Comparison of ENCODE assay signal across 15 cellular contexts in genomic region chr7:2139004-2139652, GRCh38.
DNase-seq lines count a peak whose midpoint lies in the region; ATAC-seq and TF ChIP-seq lines count a peak whose summit lies in the region.
"Had no signal": no experiment of that assay in that cellular context is flagged by ENCODE, and none has a peak within 500 bp of the region (broad histone marks: within the 10 kb centered on the region; RNA-seq: fewer than 3 reads in every experiment).

No MANE protein-coding gene starts in this region.

- H3K27me3 Mint-ChIP-seq in GM23338 (ENCODE audit: insufficient read depth, low read depth, poor library complexity), result peaks cover 5% of the 10 kb centered on the region
- no peaks in the 10 kb centered on the region for H3K27me3 Mint-ChIP-seq in neural crest cell (ENCODE audit: low read depth)
- peaks cover 0 to 2% (median 0%) of the 10 kb centered on the region in 3 donors for H3K27me3 Mint-ChIP-seq in CD14-positive monocyte (ENCODE audit: low read depth in 3 of 3)

- H3K4me3 ChIP-seq in BLaER1 (peak overlapping the region; percentile 56), GM23338 (no peak overlapping the region), WERI-Rb-1 (ENCODE audit: low read depth, low read length) (no peak overlapping the region), mesendoderm (ENCODE audit: low read length) (no peak overlapping the region)
- H3K4me3 ChIP-seq in effector memory CD4-positive, alpha-beta T cell (ENCODE audit: insufficient read depth, low read depth, low read length, poor library complexity, severe bottlenecking), result no peak overlapping the region

- no CpG with 5 or more reads among the region's 19 CpGs for WGBS in mesendoderm (ENCODE audit: extremely low coverage, insufficient coverage, low lambda C conversion rate)

- no peak overlapping the region for H3K4ac ChIP-seq in mesendoderm (ENCODE audit: low read depth, low read length)

- H3K4me2 ChIP-seq in BLaER1 (peak overlapping the region; percentile 96), GM23338 (no peak overlapping the region), mesendoderm (ENCODE audit: low read length) (no peak overlapping the region)

- H2AFZ ChIP-seq in GM23338, result no peak overlapping the region

- H3K27me3 ChIP-seq in BLaER1, result no peaks in the 10 kb centered on the region
- H3K27me3 ChIP-seq in GM23338 (ENCODE audit: insufficient read depth), result no peaks in the 10 kb centered on the region
- H3K27me3 ChIP-seq in WERI-Rb-1 (ENCODE audit: insufficient read depth, low read depth, severe bottlenecking), result no peaks in the 10 kb centered on the region
- H3K27me3 ChIP-seq in effector memory CD4-positive, alpha-beta T cell (replicated peaks; ENCODE audit: control insufficient read depth, insufficient read depth, low read length, poor library complexity, severe bottlenecking), result no peaks in the 10 kb centered on the region
- no peaks in the 10 kb centered on the region for H3K27me3 ChIP-seq in mesendoderm (ENCODE audit: insufficient read depth, low read length, poor library complexity)

- peak overlapping the region; percentile 75; the same call in 1 of the 2 replicates for H3K27ac Mint-ChIP-seq in GM23338
- H3K27ac Mint-ChIP-seq in neural crest cell (ENCODE audit: unreplicated experiment), result peak overlapping the region; percentile 75
- peak overlapping the region in 2 of 7 donors; percentile 6 to 31 for H3K27ac Mint-ChIP-seq in CD14-positive monocyte

- H3K9ac ChIP-seq in BLaER1 (peak overlapping the region; percentile 83), mesendoderm (ENCODE audit: low read length) (no peak overlapping the region)

- H3K36me3 Mint-ChIP-seq in GM23338 (ENCODE audit: low read depth) (peaks cover 26% of the 10 kb centered on the region), neural crest cell (ENCODE audit: low read depth) (peaks cover 7% of the 10 kb centered on the region), CD14-positive monocyte (peaks cover 35 to 52% of the 10 kb centered on the region in 2 donors)

- H3K79me2 ChIP-seq in GM23338 (replicated peaks; ENCODE audit: insufficient read depth), result no peaks in the 10 kb centered on the region
- H3K79me2 ChIP-seq in mesendoderm (ENCODE audit: control insufficient read depth, insufficient read depth, low read length), result no peaks in the 10 kb centered on the region

- no peak for TF ChIP-seq CTCF in GM23338 (conservative IDR thresholded peaks at IDR 0.05; ENCODE audit: low read depth in 2 of 2)
- no peak for TF ChIP-seq CTCF in WERI-Rb-1 (IDR thresholded peaks at IDR 0.05; ENCODE audit: low read depth, low read length)
- no peak for TF ChIP-seq CTCF in neural crest cell (conservative IDR thresholded peaks at IDR 0.05)
- no peak for TF ChIP-seq CTCF in CD14-positive monocyte (IDR thresholded peaks at IDR 0.05)

- no peak overlapping the region for H2BK15ac ChIP-seq in mesendoderm (replicated peaks; ENCODE audit: low read depth)

- H3F3A ChIP-seq in GM23338 (replicated peaks; ENCODE audit: low read depth), result no peaks in the 10 kb centered on the region

- H2AK5ac ChIP-seq in mesendoderm (ENCODE audit: low read length), result no peak overlapping the region

- no peak for ATAC-seq in GM23338
- ATAC-seq: SK-N-SH treated with all-trans-retinoic acid at 6 μM for 48 hours had no signal

- no peak overlapping the region for H3K56ac ChIP-seq in mesendoderm (ENCODE audit: low read length)

- peaks cover 100% of the 10 kb centered on the region for H3K4me1 ChIP-seq in BLaER1
- H3K4me1 ChIP-seq in GM23338 (ENCODE audit: insufficient read depth), result no peaks in the 10 kb centered on the region
- no peaks in the 10 kb centered on the region for H3K4me1 ChIP-seq in effector memory CD4-positive, alpha-beta T cell (ENCODE audit: control insufficient read depth, insufficient read depth, low read length, poor library complexity, severe bottlenecking)
- no peaks in the 10 kb centered on the region for H3K4me1 ChIP-seq in mesendoderm (ENCODE audit: control insufficient read depth, low read depth, low read length)

- no peak overlapping the region for H3K4me3 Mint-ChIP-seq in GM23338
- H3K4me3 Mint-ChIP-seq in neural crest cell, result no peak overlapping the region
- no peak overlapping the region for H3K4me3 Mint-ChIP-seq in CD14-positive monocyte

- no peak overlapping the region for H3K23ac ChIP-seq in mesendoderm (ENCODE audit: low read length)

- intact Hi-C loops in CD14-positive monocyte (cut with micrococcal nuclease), result no loop called here

- H3K27ac ChIP-seq in BLaER1 (peak overlapping the region; percentile 96), GM23338 (ENCODE audit: low read depth) (no peak overlapping the region), WERI-Rb-1 (peak overlapping the region; percentile 10; the same call in 1 of the 2 replicates), mesendoderm (ENCODE audit: low read depth, low read length) (no peak overlapping the region)
- H3K27ac ChIP-seq in effector memory CD4-positive, alpha-beta T cell (ENCODE audit: insufficient read depth, low read length, poor library complexity, severe bottlenecking), result no peak overlapping the region

- no peak overlapping the region for H2BK5ac ChIP-seq in mesendoderm (ENCODE audit: low read length)

- DNase-seq in GM23338 (ENCODE audit: low spot score) (no peak), WERI-Rb-1 (no peak), neural crest cell (ENCODE audit: low read depth, low spot score) (no peak), CD14-positive monocyte (ENCODE audit: low spot score) (no peak), mesendoderm (no peak)
- no peak for DNase-seq in effector memory CD4-positive, alpha-beta T cell
- DNase-seq: COR-L47, DMS153, HCEC 1CT, NCI-H1694, NCI-H2107, NCI-H69, SHP77 had no signal

- H3K36me3 ChIP-seq in BLaER1 (peaks cover 40% of the 10 kb centered on the region), GM23338 (ENCODE audit: insufficient read depth) (0 out of 2 replicates have a peak, but pooled peaks cover 3% of the 10 kb centered on the region), WERI-Rb-1 (peaks cover 3% of the 10 kb centered on the region), mesendoderm (ENCODE audit: control insufficient read depth, insufficient read depth, low read length) (no peaks in the 10 kb centered on the region)
- peaks cover 5% of the 10 kb centered on the region for H3K36me3 ChIP-seq in effector memory CD4-positive, alpha-beta T cell (ENCODE audit: control insufficient read depth, insufficient read depth, low read length)

- no peaks in the 10 kb centered on the region for H3K79me1 ChIP-seq in mesendoderm (ENCODE audit: low read length)

- no peak overlapping the region for H2BK120ac ChIP-seq in mesendoderm (ENCODE audit: low read depth, low read length)

- H4K8ac ChIP-seq in mesendoderm (ENCODE audit: low read depth, low read length), result no peak overlapping the region

- peaks cover 22% of the 10 kb centered on the region for H3K9me3 ChIP-seq in BLaER1
- H3K9me3 ChIP-seq in WERI-Rb-1 (ENCODE audit: severe bottlenecking), result no peaks in the 10 kb centered on the region
- no peaks in the 10 kb centered on the region for H3K9me3 ChIP-seq in effector memory CD4-positive, alpha-beta T cell (ENCODE audit: control insufficient read depth, low read length)

- H3K9me3 Mint-ChIP-seq in GM23338 (no peaks in the 10 kb centered on the region; the same call in 2 of the 3 replicates), neural crest cell (no peaks in the 10 kb centered on the region), CD14-positive monocyte (peaks cover 0 to 4% (median 0%) of the 10 kb centered on the region in 7 donors)

- peaks cover 9% of the 10 kb centered on the region; the same call in 2 of the 3 replicates for H3K4me1 Mint-ChIP-seq in GM23338
- H3K4me1 Mint-ChIP-seq in neural crest cell, result peaks cover 34% of the 10 kb centered on the region
- H3K4me1 Mint-ChIP-seq in CD14-positive monocyte, result peaks cover 11% of the 10 kb centered on the region

- no peak overlapping the region for H4K5ac ChIP-seq in mesendoderm (ENCODE audit: low read length)

- H4K20me1 ChIP-seq in BLaER1 (no peaks in the 10 kb centered on the region), GM23338 (replicated peaks; ENCODE audit: insufficient read depth) (no peaks in the 10 kb centered on the region)

- H3K9me2 ChIP-seq in GM23338 (ENCODE audit: insufficient read depth), result no peaks in the 10 kb centered on the region

- H3K18ac ChIP-seq in mesendoderm (ENCODE audit: low read length), result no peak overlapping the region

TF ChIP-seq in GM23338, 12 proteins besides CTCF, POLR2A, EP300 and RAD21 (continues in another document):
- no peak for TF ChIP-seq EZH2phosphoT487 (IDR thresholded peaks at IDR 0.05; ENCODE audit: unreplicated experiment)

Comparison
In these comparisons a context has a peak if more than half of its experiments do, and no peak if none do; other contexts are left out.
1. H3K27ac ChIP-seq: peak in BLaER1 (single experiment) and WERI-Rb-1 (single experiment); none in GM23338 (single experiment), effector memory CD4-positive, alpha-beta T cell (single experiment) and mesendoderm (single experiment).